In the genomic region with DNA sequence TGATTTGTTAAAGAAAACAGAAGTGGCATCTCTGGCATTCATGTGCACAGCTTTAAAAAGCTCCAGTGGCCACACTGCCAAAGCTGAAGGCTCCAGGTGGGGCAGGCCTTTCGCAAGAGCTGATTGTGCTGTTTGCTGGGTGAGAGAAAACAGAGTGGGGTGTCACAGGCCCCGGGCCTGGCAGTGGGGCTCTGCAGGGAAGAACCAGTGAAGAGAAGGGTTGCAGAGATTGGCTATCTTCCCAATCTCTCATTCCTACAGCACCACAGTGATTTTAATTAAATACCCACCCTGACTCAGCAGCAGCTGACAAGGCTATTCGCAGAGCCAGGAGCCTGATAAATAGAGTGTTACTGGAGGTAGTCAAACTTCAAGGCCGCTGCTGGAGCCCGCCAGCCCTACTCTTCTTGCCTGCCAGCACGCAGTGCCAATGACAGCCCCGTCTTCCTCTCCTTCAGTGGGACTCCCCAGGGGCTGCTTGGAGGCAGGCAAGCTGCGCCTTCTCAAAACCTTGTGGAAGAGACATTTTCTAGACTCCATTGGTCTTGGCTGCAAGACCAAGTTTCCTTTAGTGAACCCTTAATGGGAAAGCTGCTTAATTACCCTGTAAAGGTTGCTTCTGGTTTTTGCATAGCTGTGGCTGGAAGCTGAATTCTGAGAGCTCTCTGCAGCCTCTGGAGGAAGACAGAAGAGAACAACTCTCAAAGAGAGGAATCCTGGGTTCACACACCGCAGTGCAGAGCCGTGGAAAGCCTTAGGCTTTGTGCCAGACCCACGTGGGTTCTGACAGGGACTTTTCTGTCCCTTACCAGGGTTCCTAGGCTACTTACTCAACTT, we compare ENCODE assay signal across 15 cellular contexts.
DNase-seq lines count a peak whose midpoint lies in the region; ATAC-seq and TF ChIP-seq lines count a peak whose summit lies in the region.
"Had no signal": no experiment of that assay in that cellular context is flagged by ENCODE, and none has a peak within 500 bp of the region (broad histone marks: within the 10 kb centered on the region; RNA-seq: fewer than 3 reads in every experiment).

No MANE protein-coding gene starts in this region.

- WGBS in heart right ventricle, 2 donors: 23 to 38% methylated on average over 11 of the region's 11 CpGs

- H3K9me3 Mint-ChIP-seq in neural crest cell: peaks cover 2% of the 10 kb centered on the region

- DNase-seq in Ammon's horn (ENCODE audit: low spot score): peak; percentile 49
- peak; percentile 82 for DNase-seq in SK-N-DZ (ENCODE audit: low spot score)
- peak; percentile 61 to 63 for DNase-seq in heart right ventricle
- no peak for DNase-seq in neural crest cell (ENCODE audit: low read depth, low spot score)
- DNase-seq in NCI-H774 (lab: John Stamatoyannopoulos, UW): no peak
- no peak for DNase-seq in MG63
- DNase-seq in stimulated activated CD4-positive, alpha-beta T cell treated with anti-CD3 and anti-CD28 coated beads, Interleukin-4, amount 100 ng/mL, for 24 hours: no peak
- DNase-seq: activated CD8-positive, alpha-beta memory T cell treated with anti-CD3 and anti-CD28 coated beads, Interleukin-2, amount 50 U/mL, for 4 hours; HCEC 1CT; KBM-7; NCI-H2227 treated with DMSO at 0.1 percent for 48 hours had no signal

- intact Hi-C loops in heart right ventricle (cut with DNase I): loop anchor here in 2 of 10 donors (1.0 to 5.0 kb wide), 2 partner anchors 95 to 225 kb away; no protein-coding TSS in a partner anchor

- no peak overlapping the region for H3K4me3 ChIP-seq in heart right ventricle
- H3K4me3 ChIP-seq in MG63: no peak overlapping the region
- H3K4me3 ChIP-seq: ascending aorta, BLaER1, tibial nerve had no signal

- H3K27ac ChIP-seq in heart right ventricle: peak overlapping the region; percentile 7 to 85 (median 66)
- H3K27ac ChIP-seq: ascending aorta, BLaER1, tibial nerve had no signal

- H3K36me3 ChIP-seq in heart right ventricle (no peaks in the 10 kb centered on the region), MG63 (no peaks in the 10 kb centered on the region)
- H3K36me3 ChIP-seq: ascending aorta, BLaER1, tibial nerve had no signal

- no peaks in the 10 kb centered on the region for H3K27me3 ChIP-seq in heart right ventricle
- no peaks in the 10 kb centered on the region for H3K27me3 ChIP-seq in MG63
- H3K27me3 ChIP-seq: ascending aorta, BLaER1, tibial nerve had no signal

- H3K27ac Mint-ChIP-seq in neural crest cell (ENCODE audit: unreplicated experiment): peak overlapping the region; percentile 69

- H3K36me3 Mint-ChIP-seq in neural crest cell (ENCODE audit: low read depth): no peaks in the 10 kb centered on the region

- no peak overlapping the region for H3K4me3 Mint-ChIP-seq in neural crest cell

- H3K27me3 Mint-ChIP-seq in neural crest cell (ENCODE audit: low read depth): no peaks in the 10 kb centered on the region

- TF ChIP-seq CTCF in heart right ventricle (IDR thresholded peaks at IDR 0.05): no peak
- TF ChIP-seq CTCF in neural crest cell (conservative IDR thresholded peaks at IDR 0.05): no peak

- H3K4me1 Mint-ChIP-seq in neural crest cell: peaks cover 16% of the 10 kb centered on the region

- peak; percentile 83 to 95 (median 92) for ATAC-seq in heart right ventricle
- ATAC-seq in GM18520 (IDR thresholded peaks at IDR 0.05; ENCODE audit: unreplicated experiment): no peak

- H3K9me3 ChIP-seq in heart right ventricle (peaks cover 0 to 7% (median 0%) of the 10 kb centered on the region in 11 donors), MG63 (no peaks in the 10 kb centered on the region)
- H3K9me3 ChIP-seq: ascending aorta, BLaER1 had no signal

- peaks cover 4 to 21% (median 9%) of the 10 kb centered on the region in 9 donors for H3K4me1 ChIP-seq in heart right ventricle
- H3K4me1 ChIP-seq: ascending aorta, BLaER1, tibial nerve had no signal

Comparison
In these comparisons a context has a peak if more than half of its experiments do, and no peak if none do; other contexts are left out.
1. DNase-seq: peak in Ammon's horn (single experiment), SK-N-DZ (single experiment) and heart right ventricle (2 of 2); none in neural crest cell (single experiment), NCI-H774 (single experiment), MG63 (single experiment) and stimulated activated CD4-positive, alpha-beta T cell treated with anti-CD3 and anti-CD28 coated beads, Interleukin-4, amount 100 ng/mL, for 24 hours (single experiment).